ENCODE assay signal across 16 cellular contexts in the genomic region with DNA sequence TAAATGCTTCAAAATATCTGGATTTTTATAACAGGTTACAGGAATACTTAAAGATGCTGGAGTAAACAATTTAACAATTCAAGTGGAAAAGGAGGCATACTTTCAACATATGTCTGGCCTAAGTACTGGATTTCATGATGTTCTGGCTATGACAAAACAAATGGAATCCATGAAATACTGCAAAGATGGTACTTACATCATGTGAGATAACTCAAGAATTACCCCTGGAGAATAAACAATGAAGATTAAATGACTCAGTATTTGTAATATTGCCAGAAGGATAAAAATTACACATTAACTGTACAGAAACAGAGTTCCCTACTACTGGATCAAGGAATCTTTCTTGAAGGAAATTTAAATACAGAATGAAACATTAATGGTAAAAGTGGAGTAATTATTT. TPM values are rescaled to one million over a fixed set of nuclear protein-coding genes. Genes with fewer than 3 reads are reported as not detected.
DNase-seq lines count a peak whose midpoint lies in the region; ATAC-seq and TF ChIP-seq lines count a peak whose summit lies in the region.
"Had no signal": no experiment of that assay in that cellular context is flagged by ENCODE, and none has a peak within 500 bp of the region (broad histone marks: within the 10 kb centered on the region; RNA-seq: fewer than 3 reads in every experiment).

No MANE protein-coding gene starts in this region.

- no peak overlapping the region for H2BK5ac ChIP-seq in mesenchymal stem cell (ENCODE audit: low read depth, low read length, poor library complexity, severe bottlenecking)

- no peak overlapping the region for H2BK15ac ChIP-seq in mesenchymal stem cell (ENCODE audit: low read depth, poor library complexity, severe bottlenecking)

- no peak overlapping the region for H3K9ac ChIP-seq in mesenchymal stem cell (ENCODE audit: low read length)

- no peak overlapping the region for H3K18ac ChIP-seq in mesenchymal stem cell (ENCODE audit: low read depth in 1 of 2, low read length in 2 of 2)

- POLR2A ChIA-PET in BJ (lab: Charles Lee) = no interaction called here
- POLR2A ChIA-PET in activated CD4-positive, alpha-beta memory T cell treated with anti-CD3 and anti-CD28 coated beads, Interleukin-2, amount 10 ng/mL, durations not matched to agents 7 days and 5 days (lab: Charles Lee) = no interaction called here

- H3K79me1 ChIP-seq in mesenchymal stem cell (replicated peaks; ENCODE audit: low read length, poor library complexity, severe bottlenecking) = peaks cover 2% of the 10 kb centered on the region

- H3K27me3 ChIP-seq in BJ (ENCODE audit: control insufficient read depth, insufficient read depth, low read length) (no peaks in the 10 kb centered on the region), mesenchymal stem cell (ENCODE audit: control insufficient read depth in 1 of 2, insufficient read depth in 1 of 2, low read length in 2 of 2) (no peaks in the 10 kb centered on the region), thyroid gland (no peaks in the 10 kb centered on the region)
- H3K27me3 ChIP-seq: adrenal gland, uterus had no signal

- peak; percentile 30 for DNase-seq in BJ (ENCODE audit: low read depth)
- peak; percentile 71 for DNase-seq in LHCN-M2 (ENCODE audit: low read depth)
- peak; percentile 59 for DNase-seq in dedifferentiated amniotic fluid mesenchymal stem cell (ENCODE audit: extremely low spot score)
- peak; percentile 63 for DNase-seq in mesenchymal stem cell
- DNase-seq in activated CD4-positive, alpha-beta memory T cell treated with anti-CD3 and anti-CD28 coated beads, Interleukin-2, amount 10 ng/mL, durations not matched to agents 7 days and 5 days = no peak
- no peak for DNase-seq in thyroid gland
- DNase-seq in stimulated activated CD8-positive, alpha-beta memory T cell treated with anti-CD3 and anti-CD28 coated beads, Interleukin-4, amount 100 ng/mL, for 48 hours = no peak
- DNase-seq: activated CD4-positive, alpha-beta T cell treated with anti-CD3 and anti-CD28 coated beads for 4 hours; activated T-cell treated with anti-CD3 and anti-CD28 coated beads, Interleukin-2, amount 50 U/mL, for 4 hours; adrenal gland; head of caudate nucleus; NCI-H1436; psoas muscle; T-helper 17 cell; uterus had no signal

- no peak overlapping the region for H3K27ac Mint-ChIP-seq in activated CD4-positive, alpha-beta memory T cell treated with anti-CD3 and anti-CD28 coated beads, Interleukin-2, amount 10 ng/mL, durations not matched to agents 7 days and 5 days
- H3K27ac Mint-ChIP-seq: T-helper 17 cell had no signal

- ATAC-seq in GM18505 (IDR thresholded peaks at IDR 0.05; ENCODE audit: unreplicated experiment) = no peak
- ATAC-seq: activated T-cell treated with anti-CD3 and anti-CD28 coated beads, Interleukin-2, amount 50 U/mL, for 4 hours; psoas muscle; T-helper 17 cell had no signal

- H3K27me3 Mint-ChIP-seq in activated CD4-positive, alpha-beta memory T cell treated with anti-CD3 and anti-CD28 coated beads, Interleukin-2, amount 10 ng/mL, durations not matched to agents 7 days and 5 days = no peaks in the 10 kb centered on the region
- H3K27me3 Mint-ChIP-seq: T-helper 17 cell had no signal

- H3K4me3 Mint-ChIP-seq in activated CD4-positive, alpha-beta memory T cell treated with anti-CD3 and anti-CD28 coated beads, Interleukin-2, amount 10 ng/mL, durations not matched to agents 7 days and 5 days = no peak overlapping the region
- H3K4me3 Mint-ChIP-seq: activated T-cell treated with anti-CD3 and anti-CD28 coated beads, Interleukin-2, amount 50 U/mL, for 4 hours; T-helper 17 cell had no signal

- H3K23ac ChIP-seq in mesenchymal stem cell (ENCODE audit: low read length in 2 of 2) = no peak overlapping the region

- H3K9me3 ChIP-seq in mesenchymal stem cell (ENCODE audit: control insufficient read depth, low read length) (no peaks in the 10 kb centered on the region), thyroid gland (no peaks in the 10 kb centered on the region)
- H3K9me3 ChIP-seq: adrenal gland, psoas muscle, uterus had no signal

- no peak overlapping the region for H2BK120ac ChIP-seq in mesenchymal stem cell (ENCODE audit: low read depth, low read length)

- H4K91ac ChIP-seq in mesenchymal stem cell (ENCODE audit: low read length) = no peak overlapping the region

- H3K9me3 Mint-ChIP-seq in activated CD4-positive, alpha-beta memory T cell treated with anti-CD3 and anti-CD28 coated beads, Interleukin-2, amount 10 ng/mL, durations not matched to agents 7 days and 5 days = no peaks in the 10 kb centered on the region

- H3K36me3 Mint-ChIP-seq in activated CD4-positive, alpha-beta memory T cell treated with anti-CD3 and anti-CD28 coated beads, Interleukin-2, amount 10 ng/mL, durations not matched to agents 7 days and 5 days (ENCODE audit: low read depth) = peaks cover 37% of the 10 kb centered on the region

- intact Hi-C loops in thyroid gland (cut with DNase I) = no loop called here

- 0 out of 2 replicates have a peak, but pooled peaks cover 1% of the 10 kb centered on the region for H3K36me3 ChIP-seq in BJ (ENCODE audit: control insufficient read depth, insufficient read depth, low read length)
- peaks cover 26 to 54% of the 10 kb centered on the region in 2 experiments for H3K36me3 ChIP-seq in mesenchymal stem cell (ENCODE audit: control insufficient read depth in 1 of 2, insufficient read depth in 2 of 2, low read depth in 1 of 2, low read length in 2 of 2)
- peaks cover 18 to 43% of the 10 kb centered on the region in 2 donors for H3K36me3 ChIP-seq in thyroid gland
- H3K36me3 ChIP-seq: uterus had no signal

- H4K8ac ChIP-seq in mesenchymal stem cell (ENCODE audit: low read length) = no peak overlapping the region

- H3K4me1 Mint-ChIP-seq in activated CD4-positive, alpha-beta memory T cell treated with anti-CD3 and anti-CD28 coated beads, Interleukin-2, amount 10 ng/mL, durations not matched to agents 7 days and 5 days = no peaks in the 10 kb centered on the region
- H3K4me1 Mint-ChIP-seq: T-helper 17 cell had no signal

- no peak overlapping the region for H2AFZ ChIP-seq in mesenchymal stem cell (ENCODE audit: low read depth, low read length)

- H2BK12ac ChIP-seq in mesenchymal stem cell (ENCODE audit: low read length in 2 of 2) = no peak overlapping the region

- no peak overlapping the region for H3K4me2 ChIP-seq in mesenchymal stem cell (ENCODE audit: low read length, poor library complexity, severe bottlenecking)

- TF ChIP-seq CTCF in BJ (IDR thresholded peaks at IDR 0.05; ENCODE audit: insufficient read depth, low read depth, low read length) = no peak
- TF ChIP-seq CTCF in thyroid gland (IDR thresholded peaks at IDR 0.05) = no peak

- H2AK5ac ChIP-seq in mesenchymal stem cell (ENCODE audit: low read length, severe bottlenecking) = no peak overlapping the region

- CTCF ChIA-PET in BJ (lab: Yijun Ruan, JAX) = no interaction called here
- CTCF ChIA-PET in activated CD4-positive, alpha-beta memory T cell treated with anti-CD3 and anti-CD28 coated beads, Interleukin-2, amount 10 ng/mL, durations not matched to agents 7 days and 5 days (lab: Charles Lee) = no interaction called here

- H3K4ac ChIP-seq in mesenchymal stem cell (ENCODE audit: low read depth in 1 of 2, low read length in 2 of 2) = no peak overlapping the region

- TF ChIP-seq POLR2A in thyroid gland (IDR thresholded peaks at IDR 0.05) (no peak), GM18505 (IDR thresholded peaks at IDR 0.05; ENCODE audit: borderline replicate concordance, extremely low read depth, insufficient read depth, insufficient read length) (no peak)

- H3K27ac ChIP-seq in mesenchymal stem cell (ENCODE audit: low read length, poor library complexity, severe bottlenecking) (no peak overlapping the region), thyroid gland (no peak overlapping the region)
- H3K27ac ChIP-seq: adrenal gland, psoas muscle, uterus had no signal

- H3K4me1 ChIP-seq in mesenchymal stem cell (ENCODE audit: control insufficient read depth, insufficient read depth, low read depth, low read length) = no peaks in the 10 kb centered on the region
- no peaks in the 10 kb centered on the region for H3K4me1 ChIP-seq in thyroid gland
- H3K4me1 ChIP-seq: adrenal gland, psoas muscle, uterus had no signal

- H3K4me3 ChIP-seq in BJ (ENCODE audit: low read depth, low read length) = no peak overlapping the region
- H3K4me3 ChIP-seq in mesenchymal stem cell (ENCODE audit: insufficient read depth in 1 of 2, low read depth in 1 of 2, low read length in 2 of 2) = no peak overlapping the region
- H3K4me3 ChIP-seq in thyroid gland (replicated peaks in 1 of 3) = no peak overlapping the region
- H3K4me3 ChIP-seq: adrenal gland, psoas muscle, uterus had no signal

- H3K14ac ChIP-seq in mesenchymal stem cell (ENCODE audit: low read length in 2 of 2) = no peak overlapping the region

RNA-seq across cellular contexts. Expression of a gene that starts 35.6 kb away (rescaled TPM):
- 45.8 and 47.4 TPM in 2 replicates for polyA plus RNA-seq in BJ (2011; rRNA removed)
- 77.4 and 84.7 TPM in 2 replicates for polyA minus RNA-seq in BJ (2011; rRNA and poly(A)+ RNA removed)
- total RNA-seq in LHCN-M2 (2014; rRNA removed) (42.9 and 53.7 TPM in 2 replicates), thyroid gland (10 to 100 TPM; 62.8 to 76.7 (median 71.2) TPM)
- 16.7 TPM for polyA plus RNA-seq in LHCN-M2 (2012)
- 37.6 TPM for polyA plus RNA-seq in mesenchymal stem cell (2013, experiment 1 of 2)
- polyA plus RNA-seq in mesenchymal stem cell (2013, experiment 2 of 2) = 44.7 TPM
- total RNA-seq in activated CD4-positive, alpha-beta memory T cell treated with anti-CD3 and anti-CD28 coated beads, Interleukin-2, amount 10 ng/mL, durations not matched to agents 7 days and 5 days = 10 to 100 TPM; 34.2 to 43.1 TPM

RNA-seq across cellular contexts. Expression of a gene that starts 37.5 kb away (rescaled TPM):
- polyA plus RNA-seq in BJ (2011; rRNA removed) = 67.0 and 91.3 TPM in 2 replicates
- polyA minus RNA-seq in BJ (2011; rRNA and poly(A)+ RNA removed) = 22.1 and 31.8 TPM in 2 replicates
- total RNA-seq in LHCN-M2 (2014; rRNA removed) = 376 and 400 TPM in 2 replicates
- 206 TPM for polyA plus RNA-seq in LHCN-M2 (2012)
- 22.5 TPM for polyA plus RNA-seq in mesenchymal stem cell (2013, experiment 1 of 2)
- polyA plus RNA-seq in mesenchymal stem cell (2013, experiment 2 of 2) = 21.7 TPM
- 100 to 1,000 TPM; 162 to 175 TPM for total RNA-seq in activated CD4-positive, alpha-beta memory T cell treated with anti-CD3 and anti-CD28 coated beads, Interleukin-2, amount 10 ng/mL, durations not matched to agents 7 days and 5 days
- total RNA-seq in thyroid gland = 10 to 100 TPM in 3 of 4 donors, 1 to 10 TPM in 1; 7.7 to 13.4 (median 10.9) TPM

RNA-seq across cellular contexts. Expression of a gene that starts 60.0 kb away (rescaled TPM):
- 6.0 and 7.4 TPM in 2 replicates for polyA plus RNA-seq in BJ (2011; rRNA removed)
- polyA minus RNA-seq in BJ (2011; rRNA and poly(A)+ RNA removed) = 0.98 and 1.00 TPM in 2 replicates
- total RNA-seq in LHCN-M2 (2014; rRNA removed) (58.3 and 67.9 TPM in 2 replicates), thyroid gland (1 to 10 TPM in 3 of 4 donors, under 1 TPM in 1; 0.88 to 3.4 (median 1.9) TPM)
- polyA plus RNA-seq in LHCN-M2 (2012) = 15.1 TPM
- polyA plus RNA-seq in mesenchymal stem cell (2013, experiment 1 of 2) = 3.5 TPM
- 4.0 TPM for polyA plus RNA-seq in mesenchymal stem cell (2013, experiment 2 of 2)
- total RNA-seq in activated CD4-positive, alpha-beta memory T cell treated with anti-CD3 and anti-CD28 coated beads, Interleukin-2, amount 10 ng/mL, durations not matched to agents 7 days and 5 days = 10 to 100 TPM; 41.8 to 44.1 TPM

Comparison
In these comparisons a context has a peak if more than half of its experiments do, and no peak if none do; other contexts are left out.
1. DNase-seq: peak in BJ (single experiment), LHCN-M2 (single experiment), dedifferentiated amniotic fluid mesenchymal stem cell (single experiment) and mesenchymal stem cell (single experiment); none in activated CD4-positive, alpha-beta memory T cell treated with anti-CD3 and anti-CD28 coated beads, Interleukin-2, amount 10 ng/mL, durations not matched to agents 7 days and 5 days (single experiment), thyroid gland (0 of 2) and stimulated activated CD8-positive, alpha-beta memory T cell treated with anti-CD3 and anti-CD28 coated beads, Interleukin-4, amount 100 ng/mL, for 48 hours (single experiment).
2. RNA of a gene that starts 37.5 kb away (total RNA-seq): 376 to 400 TPM in LHCN-M2 and 162 to 175 TPM in activated CD4-positive, alpha-beta memory T cell treated with anti-CD3 and anti-CD28 coated beads, Interleukin-2, amount 10 ng/mL, durations not matched to agents 7 days and 5 days; 7.7 to 13.4 TPM in thyroid gland; every median in the first group is over 10 times any median in the second.
3. RNA of a gene that starts 60.0 kb away (total RNA-seq): 58.3 to 67.9 TPM in LHCN-M2 and 41.8 to 44.1 TPM in activated CD4-positive, alpha-beta memory T cell treated with anti-CD3 and anti-CD28 coated beads, Interleukin-2, amount 10 ng/mL, durations not matched to agents 7 days and 5 days; 0.88 to 3.4 TPM in thyroid gland; every median in the first group is over 4 times any median in the second.